Comparison of ENCODE assay signal across 1 cellular context in genomic region chr10:69392481-69393000, GRCh38.
TF ChIP-seq lines count a peak whose summit lies in the region.

No MANE protein-coding gene starts in this region.

TF ChIP-seq in K562, 482 proteins besides CTCF, POLR2A, EP300 and RAD21 (continued from another document and continues in another):
- TF ChIP-seq ZBTB43 (CRISPR knock-in tag; IDR thresholded peaks at IDR 0.05): no peak
- TF ChIP-seq XRCC5 (IDR thresholded peaks at IDR 0.05; ENCODE audit: low read depth, low read length): peak; percentile 80
- no peak for TF ChIP-seq NRF1 (conservative IDR thresholded peaks at IDR 0.05 in 1 of 2, IDR thresholded peaks at IDR 0.05 in 1 of 2)
- TF ChIP-seq JUN (IDR thresholded peaks at IDR 0.05; ENCODE audit: borderline replicate concordance, low read depth, low read length): peak; percentile 27; the same call in 1 of the 2 replicates
- 0 out of 2 replicates have a peak, but pooled peaks have one; percentile 57 for TF ChIP-seq JUN (CRISPR knock-in tag; IDR thresholded peaks at IDR 0.05; ENCODE audit: borderline replicate concordance)
- TF ChIP-seq BRCA1 (IDR thresholded peaks at IDR 0.05): no peak
- no peak for TF ChIP-seq BRCA1 (CRISPR knock-in tag; IDR thresholded peaks at IDR 0.05)
- no peak for TF ChIP-seq KDM4B (IDR thresholded peaks at IDR 0.05; ENCODE audit: borderline replicate concordance in 2 of 2, low read depth in 1 of 2)
- TF ChIP-seq CTBP1 (IDR thresholded peaks at IDR 0.05; ENCODE audit: borderline replicate concordance): peak; percentile 73; the same call in 1 of the 2 replicates
- no peak for TF ChIP-seq ZNF518B (CRISPR knock-in tag; IDR thresholded peaks at IDR 0.05)
- no peak for TF ChIP-seq SMAD1 (IDR thresholded peaks at IDR 0.05; ENCODE audit: low read depth, low read length, partially characterized antibody)
- TF ChIP-seq HDAC8 (tag; IDR thresholded peaks at IDR 0.05): no peak
- TF ChIP-seq CHD7 (IDR thresholded peaks at IDR 0.05; ENCODE audit: low read depth, low read length): no peak
- TF ChIP-seq NFIC (IDR thresholded peaks at IDR 0.05): no peak
- TF ChIP-seq FOSL1 (tag; conservative IDR thresholded peaks at IDR 0.05): no peak
- no peak for TF ChIP-seq GTF2A2 (tag; IDR thresholded peaks at IDR 0.05)
- TF ChIP-seq RNF2 (IDR thresholded peaks at IDR 0.05): no peak
- TF ChIP-seq ZNF324 (CRISPR knock-in tag; IDR thresholded peaks at IDR 0.05): no peak
- TF ChIP-seq, protein P1, sequence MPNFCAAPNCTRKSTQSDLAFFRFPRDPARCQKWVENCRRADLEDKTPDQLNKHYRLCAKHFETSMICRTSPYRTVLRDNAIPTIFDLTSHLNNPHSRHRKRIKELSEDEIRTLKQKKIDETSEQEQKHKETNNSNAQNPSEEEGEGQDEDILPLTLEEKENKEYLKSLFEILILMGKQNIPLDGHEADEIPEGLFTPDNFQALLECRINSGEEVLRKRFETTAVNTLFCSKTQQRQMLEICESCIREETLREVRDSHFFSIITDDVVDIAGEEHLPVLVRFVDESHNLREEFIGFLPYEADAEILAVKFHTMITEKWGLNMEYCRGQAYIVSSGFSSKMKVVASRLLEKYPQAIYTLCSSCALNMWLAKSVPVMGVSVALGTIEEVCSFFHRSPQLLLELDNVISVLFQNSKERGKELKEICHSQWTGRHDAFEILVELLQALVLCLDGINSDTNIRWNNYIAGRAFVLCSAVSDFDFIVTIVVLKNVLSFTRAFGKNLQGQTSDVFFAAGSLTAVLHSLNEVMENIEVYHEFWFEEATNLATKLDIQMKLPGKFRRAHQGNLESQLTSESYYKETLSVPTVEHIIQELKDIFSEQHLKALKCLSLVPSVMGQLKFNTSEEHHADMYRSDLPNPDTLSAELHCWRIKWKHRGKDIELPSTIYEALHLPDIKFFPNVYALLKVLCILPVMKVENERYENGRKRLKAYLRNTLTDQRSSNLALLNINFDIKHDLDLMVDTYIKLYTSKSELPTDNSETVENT (CRISPR knock-in tag; IDR thresholded peaks at IDR 0.05): peak; percentile 35; the same call in 1 of the 2 replicates
- no peak for TF ChIP-seq ZNF232 (CRISPR knock-in tag; IDR thresholded peaks at IDR 0.05)
- TF ChIP-seq, protein P2, sequence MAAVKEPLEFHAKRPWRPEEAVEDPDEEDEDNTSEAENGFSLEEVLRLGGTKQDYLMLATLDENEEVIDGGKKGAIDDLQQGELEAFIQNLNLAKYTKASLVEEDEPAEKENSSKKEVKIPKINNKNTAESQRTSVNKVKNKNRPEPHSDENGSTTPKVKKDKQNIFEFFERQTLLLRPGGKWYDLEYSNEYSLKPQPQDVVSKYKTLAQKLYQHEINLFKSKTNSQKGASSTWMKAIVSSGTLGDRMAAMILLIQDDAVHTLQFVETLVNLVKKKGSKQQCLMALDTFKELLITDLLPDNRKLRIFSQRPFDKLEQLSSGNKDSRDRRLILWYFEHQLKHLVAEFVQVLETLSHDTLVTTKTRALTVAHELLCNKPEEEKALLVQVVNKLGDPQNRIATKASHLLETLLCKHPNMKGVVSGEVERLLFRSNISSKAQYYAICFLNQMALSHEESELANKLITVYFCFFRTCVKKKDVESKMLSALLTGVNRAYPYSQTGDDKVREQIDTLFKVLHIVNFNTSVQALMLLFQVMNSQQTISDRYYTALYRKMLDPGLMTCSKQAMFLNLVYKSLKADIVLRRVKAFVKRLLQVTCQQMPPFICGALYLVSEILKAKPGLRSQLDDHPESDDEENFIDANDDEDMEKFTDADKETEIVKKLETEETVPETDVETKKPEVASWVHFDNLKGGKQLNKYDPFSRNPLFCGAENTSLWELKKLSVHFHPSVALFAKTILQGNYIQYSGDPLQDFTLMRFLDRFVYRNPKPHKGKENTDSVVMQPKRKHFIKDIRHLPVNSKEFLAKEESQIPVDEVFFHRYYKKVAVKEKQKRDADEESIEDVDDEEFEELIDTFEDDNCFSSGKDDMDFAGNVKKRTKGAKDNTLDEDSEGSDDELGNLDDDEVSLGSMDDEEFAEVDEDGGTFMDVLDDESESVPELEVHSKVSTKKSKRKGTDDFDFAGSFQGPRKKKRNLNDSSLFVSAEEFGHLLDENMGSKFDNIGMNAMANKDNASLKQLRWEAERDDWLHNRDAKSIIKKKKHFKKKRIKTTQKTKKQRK (IDR thresholded peaks at IDR 0.05; ENCODE audit: borderline replicate concordance, low read depth, low read length): no peak
- TF ChIP-seq HDGF (IDR thresholded peaks at IDR 0.05): no peak
- TF ChIP-seq SPI1 (IDR thresholded peaks at IDR 0.05; ENCODE audit: borderline replicate concordance, low read depth, low read length): no peak
- peak; percentile 97 for TF ChIP-seq CEBPG (CRISPR knock-in tag; IDR thresholded peaks at IDR 0.05)
- peak; percentile 93 to 97 for TF ChIP-seq CEBPG (tag; conservative IDR thresholded peaks at IDR 0.05 in 1 of 2, IDR thresholded peaks at IDR 0.05 in 1 of 2)
- TF ChIP-seq RB1 (IDR thresholded peaks at IDR 0.05; ENCODE audit: low read depth): peak; percentile 66; the same call in 1 of the 2 replicates
- TF ChIP-seq ZNF277 (CRISPR knock-in tag; IDR thresholded peaks at IDR 0.05; ENCODE audit: borderline replicate concordance): no peak
- TF ChIP-seq SMAD4 (CRISPR knock-in tag; conservative IDR thresholded peaks at IDR 0.05): no peak
- TF ChIP-seq RBM34 (IDR thresholded peaks at IDR 0.05; ENCODE audit: borderline replicate concordance, insufficient read depth, low read length): no peak
- no peak for TF ChIP-seq CXXC5 (CRISPR knock-in tag; IDR thresholded peaks at IDR 0.05)
- no peak for TF ChIP-seq TRIM25 (IDR thresholded peaks at IDR 0.05; ENCODE audit: borderline replicate concordance)
- no peak for TF ChIP-seq TEAD2 (tag; IDR thresholded peaks at IDR 0.05)
- TF ChIP-seq TARDBP (IDR thresholded peaks at IDR 0.05): no peak
